In the genomic region with DNA sequence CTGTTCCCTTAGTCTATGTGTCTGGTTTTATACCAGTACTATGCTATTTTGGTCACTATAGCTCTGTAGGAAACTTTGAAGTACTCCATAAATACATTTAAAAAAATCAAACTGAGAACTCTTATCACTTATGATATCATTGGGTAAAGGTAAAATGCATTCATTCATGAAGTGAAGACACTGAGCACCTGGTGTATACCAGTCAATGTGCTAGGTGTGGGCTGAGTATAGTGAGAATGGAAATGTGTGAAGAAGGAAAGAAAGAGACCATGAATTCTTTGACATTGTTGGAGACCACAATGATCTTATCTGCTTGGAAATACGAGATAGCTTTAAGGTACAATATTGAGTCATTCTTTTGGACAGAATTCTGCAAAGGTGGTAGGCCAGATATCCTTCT, we compare ENCODE assay signal across 20 cellular contexts.
DNase-seq lines count a peak whose midpoint lies in the region; ATAC-seq and TF ChIP-seq lines count a peak whose summit lies in the region.
"Had no signal": no experiment of that assay in that cellular context is flagged by ENCODE, and none has a peak within 500 bp of the region (broad histone marks: within the 10 kb centered on the region; RNA-seq: fewer than 3 reads in every experiment).

No MANE protein-coding gene starts in this region.

- no peaks in the 10 kb centered on the region for H3K36me3 ChIP-seq in suprapubic skin
- H3K36me3 ChIP-seq: BLaER1 treated with 17β-estradiol and CSF1 and Interleukin-3, amounts not matched to agents 10 nM and 100 nM had no signal

- no peak overlapping the region for H3K27ac Mint-ChIP-seq in activated CD4-positive, alpha-beta T cell treated with anti-CD3 and anti-CD28 coated beads for 36 hours
- H3K27ac Mint-ChIP-seq in activated naive CD4-positive, alpha-beta T cell treated with anti-CD3 and anti-CD28 coated beads, Interleukin-2, amount 50 U/mL, for 72 hours = peak overlapping the region in 1 of 2 donors; percentile 77
- no peak overlapping the region for H3K27ac Mint-ChIP-seq in activated naive CD4-positive, alpha-beta T cell treated with anti-CD3 and anti-CD28 coated beads, Interleukin-2, amount 10 ng/mL, durations not matched to agents 7 days and 5 days
- peak overlapping the region; percentile 88 for H3K27ac Mint-ChIP-seq in endothelial cell (ENCODE audit: unreplicated experiment)
- H3K27ac Mint-ChIP-seq: B cell; CD4-positive, alpha-beta T cell; CD8-positive, alpha-beta T cell had no signal

- no peaks in the 10 kb centered on the region for H3K4me1 ChIP-seq in suprapubic skin
- H3K4me1 ChIP-seq: A549; BLaER1 treated with 17β-estradiol and CSF1 and Interleukin-3, amounts not matched to agents 10 nM and 100 nM; Caco-2 had no signal

- POLR2A ChIA-PET in activated CD4-positive, alpha-beta T cell treated with anti-CD3 and anti-CD28 coated beads for 36 hours (lab: Charles Lee) = no interaction called here

- DNase-seq in activated CD4-positive, alpha-beta T cell treated with anti-CD3 and anti-CD28 coated beads for 36 hours = no peak
- no peak for DNase-seq in activated CD4-positive, alpha-beta T cell treated with anti-CD3 and anti-CD28 coated beads, Interleukin-2, amount 50 U/mL, for 1 hour
- no peak for DNase-seq in activated naive CD4-positive, alpha-beta T cell treated with anti-CD3 and anti-CD28 coated beads, Interleukin-2, amount 50 U/mL, for 72 hours (ENCODE audit: low spot score in 2 of 2)
- no peak for DNase-seq in activated naive CD4-positive, alpha-beta T cell treated with anti-CD3 and anti-CD28 coated beads, Interleukin-2, amount 10 ng/mL, durations not matched to agents 7 days and 5 days
- DNase-seq in endothelial cell (ENCODE audit: low spot score) (no peak), suprapubic skin (ENCODE audit: low spot score in 2 of 2) (no peak), ecto neural progenitor cell (ENCODE audit: low spot score) (no peak)
- DNase-seq in stimulated activated CD4-positive, alpha-beta T cell treated with anti-CD3 and anti-CD28 coated beads, Interleukin-12 subunit alpha, Interleukin-12 subunit beta, amount 100 ng/mL, for 4 hours = no peak
- DNase-seq: AML-193; Caco-2; Calu3; CD4-positive, alpha-beta T cell; CD8-positive, alpha-beta T cell; DMS79 treated with DMSO at 0.1 percent for 48 hours; GF-D8 had no signal

- no peak overlapping the region for H3K4me3 Mint-ChIP-seq in activated CD4-positive, alpha-beta T cell treated with anti-CD3 and anti-CD28 coated beads for 36 hours
- no peak overlapping the region for H3K4me3 Mint-ChIP-seq in activated naive CD4-positive, alpha-beta T cell treated with anti-CD3 and anti-CD28 coated beads, Interleukin-2, amount 10 ng/mL, durations not matched to agents 7 days and 5 days
- no peak overlapping the region for H3K4me3 Mint-ChIP-seq in endothelial cell (ENCODE audit: unreplicated experiment)
- H3K4me3 Mint-ChIP-seq: B cell; CD4-positive, alpha-beta T cell; CD8-positive, alpha-beta T cell had no signal

- TF ChIP-seq CTCF in endothelial cell (IDR thresholded peaks at IDR 0.05; ENCODE audit: unreplicated experiment) (no peak), suprapubic skin (IDR thresholded peaks at IDR 0.05) (no peak)

- no peak for TF ChIP-seq POLR2A in suprapubic skin (IDR thresholded peaks at IDR 0.05)

- WGBS in suprapubic skin = no CpG with 5 or more reads among the region's 1 CpG

- H3K4me1 Mint-ChIP-seq in activated CD4-positive, alpha-beta T cell treated with anti-CD3 and anti-CD28 coated beads for 36 hours = peaks cover 5% of the 10 kb centered on the region
- no peaks in the 10 kb centered on the region for H3K4me1 Mint-ChIP-seq in activated naive CD4-positive, alpha-beta T cell treated with anti-CD3 and anti-CD28 coated beads, Interleukin-2, amount 10 ng/mL, durations not matched to agents 7 days and 5 days
- H3K4me1 Mint-ChIP-seq in endothelial cell (ENCODE audit: unreplicated experiment) = peaks cover 28% of the 10 kb centered on the region
- H3K4me1 Mint-ChIP-seq: B cell had no signal

- no peaks in the 10 kb centered on the region for H3K9me3 ChIP-seq in suprapubic skin
- H3K9me3 ChIP-seq: A549; BLaER1 treated with 17β-estradiol and CSF1 and Interleukin-3, amounts not matched to agents 10 nM and 100 nM; Caco-2 had no signal

- intact Hi-C loops in activated CD4-positive, alpha-beta T cell treated with anti-CD3 and anti-CD28 coated beads for 36 hours (cut with DNase I, micrococcal nuclease) = no loop called here

- H3K27me3 ChIP-seq in suprapubic skin = no peaks in the 10 kb centered on the region
- H3K27me3 ChIP-seq: BLaER1 treated with 17β-estradiol and CSF1 and Interleukin-3, amounts not matched to agents 10 nM and 100 nM had no signal

- no peak overlapping the region for H3K4me3 ChIP-seq in suprapubic skin
- H3K4me3 ChIP-seq: A549; BLaER1 treated with 17β-estradiol and CSF1 and Interleukin-3, amounts not matched to agents 10 nM and 100 nM had no signal

- peak; percentile 30 for ATAC-seq in activated CD4-positive, alpha-beta T cell treated with anti-CD3 and anti-CD28 coated beads for 36 hours
- peak; percentile 33 to 75 for ATAC-seq in activated naive CD4-positive, alpha-beta T cell treated with anti-CD3 and anti-CD28 coated beads, Interleukin-2, amount 50 U/mL, for 72 hours
- ATAC-seq: A549; CD8-positive, alpha-beta T cell had no signal

- peak overlapping the region; percentile 51 for H3K27ac ChIP-seq in suprapubic skin
- H3K27ac ChIP-seq: 22Rv1; A549; BLaER1 treated with 17β-estradiol and CSF1 and Interleukin-3, amounts not matched to agents 10 nM and 100 nM; C4-2B had no signal

- H3K36me3 Mint-ChIP-seq in activated CD4-positive, alpha-beta T cell treated with anti-CD3 and anti-CD28 coated beads for 36 hours (ENCODE audit: low read depth) = no peaks in the 10 kb centered on the region
- H3K36me3 Mint-ChIP-seq in activated naive CD4-positive, alpha-beta T cell treated with anti-CD3 and anti-CD28 coated beads, Interleukin-2, amount 50 U/mL, for 72 hours = no peaks in the 10 kb centered on the region
- no peaks in the 10 kb centered on the region for H3K36me3 Mint-ChIP-seq in activated naive CD4-positive, alpha-beta T cell treated with anti-CD3 and anti-CD28 coated beads, Interleukin-2, amount 10 ng/mL, durations not matched to agents 7 days and 5 days
- H3K36me3 Mint-ChIP-seq in endothelial cell (ENCODE audit: low read depth, unreplicated experiment) = no peaks in the 10 kb centered on the region
- H3K36me3 Mint-ChIP-seq: CD8-positive, alpha-beta T cell had no signal

- H3K27me3 Mint-ChIP-seq in activated CD4-positive, alpha-beta T cell treated with anti-CD3 and anti-CD28 coated beads for 36 hours = peaks cover 4% of the 10 kb centered on the region
- no peaks in the 10 kb centered on the region for H3K27me3 Mint-ChIP-seq in activated naive CD4-positive, alpha-beta T cell treated with anti-CD3 and anti-CD28 coated beads, Interleukin-2, amount 10 ng/mL, durations not matched to agents 7 days and 5 days
- no peaks in the 10 kb centered on the region for H3K27me3 Mint-ChIP-seq in endothelial cell (ENCODE audit: unreplicated experiment)

- no peaks in the 10 kb centered on the region for H3K9me3 Mint-ChIP-seq in activated CD4-positive, alpha-beta T cell treated with anti-CD3 and anti-CD28 coated beads for 36 hours (ENCODE audit: low read depth)
- peaks cover 0 to 7% of the 10 kb centered on the region in 2 donors for H3K9me3 Mint-ChIP-seq in activated naive CD4-positive, alpha-beta T cell treated with anti-CD3 and anti-CD28 coated beads, Interleukin-2, amount 50 U/mL, for 72 hours
- H3K9me3 Mint-ChIP-seq in activated naive CD4-positive, alpha-beta T cell treated with anti-CD3 and anti-CD28 coated beads, Interleukin-2, amount 10 ng/mL, durations not matched to agents 7 days and 5 days = no peaks in the 10 kb centered on the region
- H3K9me3 Mint-ChIP-seq in endothelial cell (ENCODE audit: unreplicated experiment) = no peaks in the 10 kb centered on the region
- H3K9me3 Mint-ChIP-seq: CD4-positive, alpha-beta T cell; CD8-positive, alpha-beta T cell had no signal

- CTCF ChIA-PET in activated CD4-positive, alpha-beta T cell treated with anti-CD3 and anti-CD28 coated beads for 36 hours (lab: Charles Lee) = no interaction called here
- CTCF ChIA-PET in activated naive CD4-positive, alpha-beta T cell treated with anti-CD3 and anti-CD28 coated beads, Interleukin-2, amount 10 ng/mL, durations not matched to agents 7 days and 5 days (lab: Charles Lee) = no interaction called here

- no peak for TF ChIP-seq EP300 in suprapubic skin (IDR thresholded peaks at IDR 0.05)
